Comparison of ENCODE assay signal across 25 cellular contexts in the genomic region with DNA sequence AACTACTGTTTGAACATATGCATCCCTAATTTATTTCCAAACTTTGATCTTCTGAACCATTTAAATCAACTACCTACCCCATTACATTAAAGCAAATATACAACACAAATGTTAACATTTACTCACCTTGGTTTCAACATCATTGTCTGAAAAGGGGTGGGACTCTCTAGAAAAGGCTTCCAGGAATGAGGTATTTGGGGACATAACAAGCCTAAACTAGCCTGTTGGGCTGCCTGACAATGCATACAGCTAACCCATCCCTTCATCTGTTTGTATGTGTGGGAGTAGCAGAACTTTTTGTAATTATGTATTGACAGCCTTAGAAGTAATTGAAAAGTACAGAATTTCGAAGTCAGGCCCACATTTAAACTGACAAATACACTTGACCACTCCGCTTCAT.
"Had no signal": no experiment of that assay in that cellular context is flagged by ENCODE, and none has a peak within 500 bp of the region (broad histone marks: within the 10 kb centered on the region; RNA-seq: fewer than 3 reads in every experiment).

No MANE protein-coding gene starts in this region.

- H3K4me3 Mint-ChIP-seq: activated naive CD4-positive, alpha-beta T cell treated with anti-CD3 and anti-CD28 coated beads, Interleukin-2, amount 50 U/mL, for 24 hours; dendritic cell treated with granulocyte-macrophage colony-stimulating factor and Interleukin-4, amounts not matched to agents 40 ng/mL and 50 ng/mL, for 4 days; naive thymus-derived CD4-positive, alpha-beta T cell; neural crest cell; T-helper 2 cell treated with Interferon-gamma antibody and Interleukin-4, amounts not matched to agents 5 μg/mL and 100 μg/mL, for 36 hours had no signal

- H3K4me3 ChIP-seq: body of pancreas, gastroesophageal sphincter, sigmoid colon, testis, uterus had no signal

- H3K9me3 Mint-ChIP-seq: activated naive CD4-positive, alpha-beta T cell treated with anti-CD3 and anti-CD28 coated beads, Interleukin-2, amount 50 U/mL, for 24 hours; neural crest cell had no signal

- H3K27ac Mint-ChIP-seq: activated naive CD4-positive, alpha-beta T cell treated with anti-CD3 and anti-CD28 coated beads, Interleukin-2, amount 50 U/mL, for 24 hours; dendritic cell treated with granulocyte-macrophage colony-stimulating factor and Interleukin-4, amounts not matched to agents 40 ng/mL and 50 ng/mL, for 4 days; naive thymus-derived CD4-positive, alpha-beta T cell; T-helper 2 cell treated with Interferon-gamma antibody and Interleukin-4, amounts not matched to agents 5 μg/mL and 100 μg/mL, for 36 hours had no signal

- DNase-seq: activated CD4-positive, alpha-beta T cell treated with anti-CD3 and anti-CD28 coated beads for 1 hour; activated gamma-delta T cell treated with Interleukin-2 at 50 U/mL for 16 hours; activated T-cell treated with anti-CD3 and anti-CD28 coated beads, Interleukin-2, amount 50 U/mL, for 1 hour; anterior cingulate cortex; body of pancreas; caudate nucleus; effector CD4-positive, alpha-beta T cell; head of caudate nucleus; islet precursor cell; left colon; mesenchymal stem cell; naive thymus-derived CD4-positive, alpha-beta T cell; posterior cingulate gyrus; sigmoid colon; stimulated activated CD4-positive, alpha-beta T cell treated with anti-CD3 and anti-CD28 coated beads, Interleukin-4, amount 100 ng/mL, for 1 hour; stimulated activated naive CD4-positive, alpha-beta T cell; testis; trophoblast cell; uterus; WERI-Rb-1 had no signal

- H3K4me1 Mint-ChIP-seq: activated naive CD4-positive, alpha-beta T cell treated with anti-CD3 and anti-CD28 coated beads, Interleukin-2, amount 50 U/mL, for 24 hours; naive thymus-derived CD4-positive, alpha-beta T cell; neural crest cell had no signal

- H3K27ac ChIP-seq: body of pancreas, gastroesophageal sphincter, sigmoid colon, testis, uterus, WERI-Rb-1 had no signal

- H3K4me1 ChIP-seq: body of pancreas, gastroesophageal sphincter, sigmoid colon, testis, uterus had no signal

- H3K27me3 Mint-ChIP-seq: activated naive CD4-positive, alpha-beta T cell treated with anti-CD3 and anti-CD28 coated beads, Interleukin-2, amount 50 U/mL, for 24 hours; dendritic cell treated with granulocyte-macrophage colony-stimulating factor and Interleukin-4, amounts not matched to agents 40 ng/mL and 50 ng/mL, for 4 days; naive thymus-derived CD4-positive, alpha-beta T cell had no signal

- ATAC-seq: body of pancreas; gastroesophageal sphincter; left colon; naive thymus-derived CD4-positive, alpha-beta T cell had no signal

- H3K36me3 ChIP-seq: gastroesophageal sphincter, sigmoid colon, uterus, WERI-Rb-1 had no signal

- H3K27me3 ChIP-seq: body of pancreas, gastroesophageal sphincter, sigmoid colon, testis, uterus had no signal

- H3K9me3 ChIP-seq: body of pancreas, gastroesophageal sphincter, sigmoid colon, testis, uterus had no signal

- H3K36me3 Mint-ChIP-seq: activated naive CD4-positive, alpha-beta T cell treated with anti-CD3 and anti-CD28 coated beads, Interleukin-2, amount 50 U/mL, for 24 hours; naive thymus-derived CD4-positive, alpha-beta T cell had no signal
